In genomic region chr12:130162267-130162666, GRCh38 we compare ENCODE assay signal across 9 cellular contexts. TPM values are rescaled to one million over a fixed set of nuclear protein-coding genes. Genes with fewer than 3 reads are reported as not detected.
DNase-seq lines count a peak whose midpoint lies in the region; ATAC-seq and TF ChIP-seq lines count a peak whose summit lies in the region.
"Had no signal": no experiment of that assay in that cellular context is flagged by ENCODE, and none has a peak within 500 bp of the region (broad histone marks: within the 10 kb centered on the region; RNA-seq: fewer than 3 reads in every experiment).

FZD10 (plus strand) TSS chr12:130162464; CDS start chr12:130162943, 479 bp downstream.

- H3K27me3 ChIP-seq in WERI-Rb-1 (ENCODE audit: insufficient read depth, low read depth, severe bottlenecking) (peaks cover 5% of the 10 kb centered on the region), prostate gland (replicated peaks; ENCODE audit: insufficient read depth) (peaks cover 7% of the 10 kb centered on the region)

- H3K4me1 ChIP-seq in prostate gland (replicated peaks): no peaks in the 10 kb centered on the region

- ATAC-seq in GM19324 (IDR thresholded peaks at IDR 0.05; ENCODE audit: low FRiP score, unreplicated experiment): no peak

- under 1% methylated on average over 33 of the region's 51 CpGs for WGBS in prostate gland

- H3K36me3 ChIP-seq in WERI-Rb-1: no peaks in the 10 kb centered on the region
- H3K36me3 ChIP-seq in prostate gland: no peaks in the 10 kb centered on the region

- TF ChIP-seq POLR2A in prostate gland (IDR thresholded peaks at IDR 0.05): peak; percentile 47

- H3K9me3 ChIP-seq in WERI-Rb-1 (ENCODE audit: severe bottlenecking): no peaks in the 10 kb centered on the region
- H3K9me3 ChIP-seq in prostate gland: no peaks in the 10 kb centered on the region

- intact Hi-C loops in cardiac septum (cut with DNase I): no loop called here
- intact Hi-C loops in prostate gland (cut with DNase I): no loop called here

- peak within 1 kb of the TSS; percentile 79 for H3K4me3 ChIP-seq in WERI-Rb-1 (ENCODE audit: low read depth, low read length)
- H3K4me3 ChIP-seq in prostate gland: peak within 1 kb of the TSS; percentile 35 to 45

- TF ChIP-seq CTCF in WERI-Rb-1 (IDR thresholded peaks at IDR 0.05; ENCODE audit: low read depth, low read length): no peak
- TF ChIP-seq CTCF in prostate gland (IDR thresholded peaks at IDR 0.05): no peak

- peak; percentile 63 for DNase-seq in DMS 273 (lab: John Stamatoyannopoulos, UW; ENCODE audit: unreplicated experiment)
- DNase-seq in WERI-Rb-1: peak; percentile 75
- peak; percentile 65 for DNase-seq in cardiac septum (ENCODE audit: low spot score)
- peak; percentile 75 for DNase-seq in prostate gland (ENCODE audit: low spot score)
- DNase-seq in NCI-H1694 treated with DMSO at 0.1 percent for 48 hours (lab: John Stamatoyannopoulos, UW): no peak
- DNase-seq in NCI-H1694 (lab: John Stamatoyannopoulos, UW): no peak
- no peak for DNase-seq in CD1c-positive myeloid dendritic cell (ENCODE audit: extremely low spot score)
- DNase-seq: effector CD8-positive, alpha-beta T cell had no signal

- peak within 1 kb of the TSS; percentile 49 for H3K27ac ChIP-seq in WERI-Rb-1
- peak within 1 kb of the TSS; percentile 64 to 80 for H3K27ac ChIP-seq in prostate gland

RNA-seq across cellular contexts. Expression of gene FZD10, which starts in this region (rescaled TPM):
- not detected for total RNA-seq in cardiac septum
- 10 to 100 TPM in 1 of 2 donors, 1 to 10 TPM in 1; 1.5 to 11.8 TPM for total RNA-seq in prostate gland

Comparison
In these comparisons a context has a peak if more than half of its experiments do, and no peak if none do; other contexts are left out.
1. Peak in DNase-seq in cardiac septum; RNA of the gene not detected or under 1 TPM.
2. DNase-seq: peak in DMS 273 (single experiment), WERI-Rb-1 (single experiment) and prostate gland (single experiment); none in NCI-H1694 treated with DMSO at 0.1 percent for 48 hours (single experiment), NCI-H1694 (single experiment) and CD1c-positive myeloid dendritic cell (single experiment).